In the genomic region with DNA sequence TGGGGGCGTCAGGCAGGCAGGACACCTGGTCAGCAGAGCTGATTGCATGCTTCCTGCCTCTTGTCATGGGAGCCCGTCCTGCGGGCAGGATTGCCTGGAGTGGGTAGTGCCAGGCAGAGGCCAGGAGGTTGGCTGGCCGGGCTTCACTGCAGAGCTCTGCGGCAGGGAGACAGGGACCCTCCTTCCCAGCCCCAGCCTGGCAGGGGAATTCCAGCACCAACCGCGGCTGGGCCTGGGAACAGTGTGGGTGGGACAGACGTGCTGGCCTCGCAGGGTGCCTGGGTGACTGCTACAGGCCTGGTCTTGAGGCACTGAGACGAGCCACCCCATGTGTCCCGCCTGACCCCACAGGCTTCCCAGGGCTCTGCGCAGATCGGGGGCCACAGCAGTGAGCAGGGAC, we compare ENCODE assay signal across 27 cellular contexts.
DNase-seq lines count a peak whose midpoint lies in the region; ATAC-seq, FAIRE-seq and TF ChIP-seq lines count a peak whose summit lies in the region.
"Had no signal": no experiment of that assay in that cellular context is flagged by ENCODE, and none has a peak within 500 bp of the region (broad histone marks: within the 10 kb centered on the region; RNA-seq: fewer than 3 reads in every experiment).

No MANE protein-coding gene starts in this region.

- no peak overlapping the region for H3K14ac ChIP-seq in IMR-90 (replicated peaks; ENCODE audit: low read depth, low read length)

- H4K5ac ChIP-seq in IMR-90 (ENCODE audit: low read depth, low read length): no peak overlapping the region

- H2AK5ac ChIP-seq in IMR-90 (ENCODE audit: low read depth, low read length): no peak overlapping the region; the same call in 1 of the 2 replicates

- H3K79me2 ChIP-seq in HepG2 (ENCODE audit: insufficient read depth, low read length): no peaks in the 10 kb centered on the region
- H3K79me2 ChIP-seq: parathyroid adenoma had no signal

- no peak overlapping the region for H4K91ac ChIP-seq in IMR-90 (ENCODE audit: insufficient read depth, low read depth, low read length)

- no peak for TF ChIP-seq EP300 in suprapubic skin (IDR thresholded peaks at IDR 0.05)
- TF ChIP-seq EP300 in HepG2 (IDR thresholded peaks at IDR 0.05; ENCODE audit: low read depth in 2 of 2, low read length in 2 of 2): no peak
- no peak for TF ChIP-seq EP300 in HepG2 (CRISPR knock-in tag; IDR thresholded peaks at IDR 0.05; ENCODE audit: borderline replicate concordance)

- dilution Hi-C loops in IMR-90 (cut with HindIII; ENCODE audit: low sequenced_read_pairs, unreplicated experiment): no loop called here

- H3K9me3 ChIP-seq in IMR-90 (ENCODE audit: control insufficient read depth, insufficient read depth, low read length): peaks cover 3% of the 10 kb centered on the region; the same call in 1 of the 2 replicates
- H3K9me3 ChIP-seq in endodermal cell (ENCODE audit: control insufficient read depth, low read length): no peaks in the 10 kb centered on the region
- no peaks in the 10 kb centered on the region for H3K9me3 ChIP-seq in suprapubic skin
- no peaks in the 10 kb centered on the region for H3K9me3 ChIP-seq in HepG2 (ENCODE audit: low read length)
- H3K9me3 ChIP-seq in Peyer's patch: no peaks in the 10 kb centered on the region
- H3K9me3 ChIP-seq: SK-N-SH had no signal

- H3K4me3 Mint-ChIP-seq in endodermal cell (no peak overlapping the region), nephron (peak overlapping the region in 1 of 3 experiments; percentile 5)
- H3K4me3 Mint-ChIP-seq: activated naive CD8-positive, alpha-beta T cell treated with anti-CD3 and anti-CD28 coated beads for 36 hours; activated T-helper 1 cell treated with anti-CD3 and anti-CD28 coated beads, Interleukin-12 subunit alpha, Interleukin-12 subunit beta, Interleukin-2, Interleukin-4 antibody, amounts not matched to agents 30 ng/mL and 10 ng/mL and 1 ng/mL, durations not matched to agents 14 hours and 24 hours and 36 hours; CD4-positive, alpha-beta T cell had no signal

- H4K8ac ChIP-seq in IMR-90 (ENCODE audit: low read depth in 2 of 2, low read length in 2 of 2): no peak overlapping the region

- H3K4me2 ChIP-seq in IMR-90 (ENCODE audit: low read depth, low read length) (no peak overlapping the region), HepG2 (ENCODE audit: low read depth, low read length) (no peak overlapping the region)
- H3K4me2 ChIP-seq: PC-9, SK-N-SH had no signal

- DNase-seq in IMR-90: no peak
- no peak for DNase-seq in endodermal cell
- no peak for DNase-seq in suprapubic skin (ENCODE audit: low spot score in 2 of 2)
- DNase-seq in HepG2 (ENCODE audit: low spot score): no peak
- no peak for DNase-seq in T-helper 2 cell
- no peak for DNase-seq in hypothalamus (lab: John Stamatoyannopoulos, UW)
- DNase-seq in Peyer's patch: no peak
- DNase-seq: activated CD4-positive, CD25-positive, alpha-beta regulatory T cell; activated naive CD8-positive, alpha-beta T cell treated with anti-CD3 and anti-CD28 coated beads for 36 hours; CD4-positive, alpha-beta T cell; GF-D8; H7; left lung; NCI-H187; NCI-H2227 treated with DMSO at 0.1 percent for 48 hours; NCI-H82; PC-9; SK-N-SH; small intestine; stimulated activated CD4-positive, alpha-beta T cell treated with anti-CD3 and anti-CD28 coated beads, Interleukin-4, amount 100 ng/mL, for 24 hours; T1000 had no signal

- H3K27ac Mint-ChIP-seq in endodermal cell (peak overlapping the region; percentile 61), nephron (peak overlapping the region; percentile 70 to 98 (median 96))
- H3K27ac Mint-ChIP-seq: activated naive CD8-positive, alpha-beta T cell treated with anti-CD3 and anti-CD28 coated beads for 36 hours; activated T-helper 1 cell treated with anti-CD3 and anti-CD28 coated beads, Interleukin-12 subunit alpha, Interleukin-12 subunit beta, Interleukin-2, Interleukin-4 antibody, amounts not matched to agents 30 ng/mL and 10 ng/mL and 1 ng/mL, durations not matched to agents 14 hours and 24 hours and 36 hours; CD4-positive, alpha-beta T cell had no signal

- H3K4me3 ChIP-seq in IMR-90 (ENCODE audit: insufficient read depth, low read depth, low read length): no peak overlapping the region
- H3K4me3 ChIP-seq in endodermal cell (ENCODE audit: low read length): no peak overlapping the region
- no peak overlapping the region for H3K4me3 ChIP-seq in suprapubic skin
- H3K4me3 ChIP-seq in HepG2 (replicated peaks in 1 of 3; ENCODE audit: insufficient read depth in 1 of 3, low read depth in 2 of 3, low read length in 3 of 3): no peak overlapping the region
- no peak overlapping the region for H3K4me3 ChIP-seq in Peyer's patch
- H3K4me3 ChIP-seq: dorsolateral prefrontal cortex, K562, left lung, PC-9 had no signal

- no peak overlapping the region for H2BK5ac ChIP-seq in IMR-90 (ENCODE audit: low read depth, low read length, poor library complexity, severe bottlenecking)

- no peak overlapping the region for H3K23ac ChIP-seq in IMR-90 (ENCODE audit: low read depth, low read length)

- H3K27ac ChIP-seq in IMR-90 (ENCODE audit: insufficient read depth, low read length): no peak overlapping the region
- H3K27ac ChIP-seq in endodermal cell (ENCODE audit: low read depth, low read length): no peak overlapping the region
- H3K27ac ChIP-seq in suprapubic skin: peak overlapping the region; percentile 71
- no peak overlapping the region for H3K27ac ChIP-seq in HepG2 (ENCODE audit: extremely low read length, insufficient read depth, low read length)
- H3K27ac ChIP-seq in Peyer's patch: peak overlapping the region in 1 of 4 donors; percentile 76
- H3K27ac ChIP-seq: parathyroid adenoma, PC-9 had no signal

- H3K4ac ChIP-seq in IMR-90 (ENCODE audit: low read depth, low read length): no peak overlapping the region

- no peak overlapping the region for H2BK20ac ChIP-seq in IMR-90 (ENCODE audit: low read depth, low read length)

- H4K20me1 ChIP-seq in IMR-90 (ENCODE audit: insufficient read depth, low read length) (no peaks in the 10 kb centered on the region), HepG2 (ENCODE audit: insufficient read depth, low read length) (no peaks in the 10 kb centered on the region)

- H3K4me1 Mint-ChIP-seq in endodermal cell: peaks cover 2% of the 10 kb centered on the region
- H3K4me1 Mint-ChIP-seq in nephron: peaks cover 24% of the 10 kb centered on the region

- BruUV-seq in IMR-90 (replicated peaks; lab: Mats Ljungman, UMichigan) (no TSS peak), HepG2 (replicated peaks; lab: Mats Ljungman, UMichigan) (no TSS peak)

- H3K27me3 Mint-ChIP-seq in endodermal cell (ENCODE audit: insufficient read depth) (peaks cover 10% of the 10 kb centered on the region), nephron (ENCODE audit: low read depth) (peaks cover 8% of the 10 kb centered on the region)
- H3K27me3 Mint-ChIP-seq: CD4-positive, alpha-beta T cell had no signal

- POLR2A ChIA-PET in IMR-90 (lab: Charles Lee; ENCODE audit: unreplicated experiment) (no interaction called here), HepG2 (lab: Yijun Ruan, JAX) (no interaction called here)

- H3K27me3 ChIP-seq in IMR-90 (ENCODE audit: control insufficient read depth, insufficient read depth, low read length) (peaks cover 6% of the 10 kb centered on the region; the same call in 1 of the 2 replicates), endodermal cell (ENCODE audit: control insufficient read depth, insufficient read depth, low read length, poor library complexity, severe bottlenecking) (peaks cover 8% of the 10 kb centered on the region), suprapubic skin (peaks cover 8% of the 10 kb centered on the region), HepG2 (ENCODE audit: control insufficient read depth in 1 of 2, insufficient read depth in 2 of 2, low read length in 2 of 2) (peaks cover 21 to 73% of the 10 kb centered on the region in 2 experiments), Peyer's patch (no peaks in the 10 kb centered on the region)

- 79% methylated on average over 6 of the region's 13 CpGs; no CpG with 5 or more reads in 1 of the 2 experiments for WGBS in IMR-90 (ENCODE audit: extremely low coverage in 2 of 2, insufficient read length in 1 of 2), 2 experiments
- 88 to 92% methylated on average over 12 to 13 of the region's 13 CpGs for WGBS in endodermal cell (ENCODE audit: insufficient coverage in 1 of 2, insufficient read length in 1 of 2), 2 experiments
- WGBS in suprapubic skin: 0% methylated on average over 5 of the region's 13 CpGs
- no CpG with 5 or more reads among the region's 13 CpGs for WGBS in HepG2 (ENCODE audit: low lambda C conversion rate)

- H3K9ac ChIP-seq in IMR-90 (ENCODE audit: low read depth, low read length): no peak overlapping the region
- no peak overlapping the region for H3K9ac ChIP-seq in endodermal cell (ENCODE audit: extremely low read depth, low read length, poor library complexity, severe bottlenecking)
- H3K9ac ChIP-seq in HepG2 (ENCODE audit: insufficient read depth, low read depth, low read length): no peak overlapping the region
- H3K9ac ChIP-seq: parathyroid adenoma, SK-N-SH had no signal

- no peak for TF ChIP-seq CTCF in IMR-90 (conservative IDR thresholded peaks at IDR 0.05; ENCODE audit: low read depth, low read length)
- no peak for TF ChIP-seq CTCF in endodermal cell (conservative IDR thresholded peaks at IDR 0.05)
- TF ChIP-seq CTCF in nephron (IDR thresholded peaks at IDR 0.05; ENCODE audit: unreplicated experiment in 3 of 3): no peak
- TF ChIP-seq CTCF in suprapubic skin (IDR thresholded peaks at IDR 0.05): no peak
- no peak for TF ChIP-seq CTCF in HepG2 (CRISPR knock-in tag; IDR thresholded peaks at IDR 0.05)
- no peak for TF ChIP-seq CTCF in Peyer's patch (IDR thresholded peaks at IDR 0.05)

- intact Hi-C loops in IMR-90 (cut with micrococcal nuclease) (no loop called here), HepG2 (cut with micrococcal nuclease; ENCODE audit: unreplicated experiment) (no loop called here)

- no peaks in the 10 kb centered on the region for H3K36me3 ChIP-seq in IMR-90 (ENCODE audit: control insufficient read depth, insufficient read depth, low read length)
- no peaks in the 10 kb centered on the region for H3K36me3 ChIP-seq in endodermal cell (ENCODE audit: control insufficient read depth, insufficient read depth, low read length)
- no peaks in the 10 kb centered on the region for H3K36me3 ChIP-seq in suprapubic skin
- H3K36me3 ChIP-seq in HepG2 (replicated peaks in 1 of 2; ENCODE audit: control insufficient read depth in 1 of 2, insufficient read depth in 2 of 2, low read length in 2 of 2): no peaks in the 10 kb centered on the region
- H3K36me3 ChIP-seq in Peyer's patch: no peaks in the 10 kb centered on the region
- H3K36me3 ChIP-seq: left lung had no signal

- CTCF ChIA-PET in IMR-90 (lab: Yijun Ruan, JAX): no interaction called here
- CTCF ChIA-PET in HepG2 (lab: Yijun Ruan, JAX; ENCODE audit: low intra/inter-chr PET ratio, low total read pairs): no interaction called here

- H3K18ac ChIP-seq in IMR-90 (ENCODE audit: low read depth, low read length): no peak overlapping the region

- H3K4me1 ChIP-seq in IMR-90 (ENCODE audit: control insufficient read depth, insufficient read depth, low read length) (peaks cover 19% of the 10 kb centered on the region), endodermal cell (ENCODE audit: control insufficient read depth, insufficient read depth, low read length) (no peaks in the 10 kb centered on the region), suprapubic skin (peaks cover 66% of the 10 kb centered on the region), HepG2 (ENCODE audit: insufficient read depth, low read length) (peaks cover 42% of the 10 kb centered on the region), Peyer's patch (peaks cover 0 to 18% (median 0%) of the 10 kb centered on the region in 4 donors)
- H3K4me1 ChIP-seq: parathyroid adenoma had no signal

- H3K36me3 Mint-ChIP-seq in endodermal cell (ENCODE audit: low read depth) (no peaks in the 10 kb centered on the region), nephron (ENCODE audit: low read depth) (peaks cover 3% of the 10 kb centered on the region)
- H3K36me3 Mint-ChIP-seq: activated naive CD8-positive, alpha-beta T cell treated with anti-CD3 and anti-CD28 coated beads for 36 hours had no signal

- H2BK120ac ChIP-seq in IMR-90 (ENCODE audit: low read depth, low read length): no peak overlapping the region

- TF ChIP-seq POLR2A in IMR-90 (IDR thresholded peaks at IDR 0.05; ENCODE audit: low read depth, low read length) (no peak), suprapubic skin (IDR thresholded peaks at IDR 0.05) (no peak), HepG2 (IDR thresholded peaks at IDR 0.05; ENCODE audit: insufficient read depth in 1 of 2, low read depth in 2 of 2, low read length in 2 of 2) (no peak), Peyer's patch (IDR thresholded peaks at IDR 0.05) (no peak)

- no peaks in the 10 kb centered on the region for H3K9me1 ChIP-seq in IMR-90 (ENCODE audit: insufficient read depth, low read length)

- no peak overlapping the region for H3K56ac ChIP-seq in IMR-90 (ENCODE audit: extremely low read depth, insufficient read depth, low read length)

- H2BK15ac ChIP-seq in IMR-90 (ENCODE audit: low read depth, low read length): no peak overlapping the region

- ATAC-seq in IMR-90 (ENCODE audit: low read depth) (no peak), HepG2 (no peak)
- ATAC-seq: esophagus mucosa, K562, left lung had no signal

- TF ChIP-seq RAD21 in IMR-90 (IDR thresholded peaks at IDR 0.05; ENCODE audit: low read length) (no peak), HepG2 (CRISPR knock-in tag; IDR thresholded peaks at IDR 0.05) (no peak)

- H3K79me1 ChIP-seq in IMR-90 (ENCODE audit: low read depth in 1 of 2, low read length in 2 of 2): 0 out of 4 replicates have a peak, but pooled peaks cover 0 to 4% of the 10 kb centered on the region in 2 experiments

- peak overlapping the region; percentile 21 for H2AFZ ChIP-seq in IMR-90 (replicated peaks; ENCODE audit: low read length, poor library complexity)
- H2AFZ ChIP-seq in HepG2 (ENCODE audit: low read length): no peak overlapping the region
- H2AFZ ChIP-seq: parathyroid adenoma, PC-9 had no signal

- peak overlapping the region; percentile 55 for H2AK9ac ChIP-seq in IMR-90 (replicated peaks; ENCODE audit: low read depth, low read length, poor library complexity)

- H3K9me3 Mint-ChIP-seq in endodermal cell (peaks cover 2% of the 10 kb centered on the region), nephron (no peaks in the 10 kb centered on the region)
- H3K9me3 Mint-ChIP-seq: activated naive CD8-positive, alpha-beta T cell treated with anti-CD3 and anti-CD28 coated beads for 36 hours; CD4-positive, alpha-beta T cell had no signal

- no peak for FAIRE-seq in HepG2 (lab: Jason Lieb, UNC)
- FAIRE-seq: K562, small intestine had no signal

- in situ Hi-C loops in IMR-90 (cut with MboI; ENCODE audit: low sequenced_read_pairs) (no loop called here), HepG2 (cut with HindIII; ENCODE audit: extremely low pct_ligation_motif_present, low pct_unique_long_range_greater_than_20kb) (no loop called here)
